ENCODE assay signal across 20 cellular contexts in the genomic region with DNA sequence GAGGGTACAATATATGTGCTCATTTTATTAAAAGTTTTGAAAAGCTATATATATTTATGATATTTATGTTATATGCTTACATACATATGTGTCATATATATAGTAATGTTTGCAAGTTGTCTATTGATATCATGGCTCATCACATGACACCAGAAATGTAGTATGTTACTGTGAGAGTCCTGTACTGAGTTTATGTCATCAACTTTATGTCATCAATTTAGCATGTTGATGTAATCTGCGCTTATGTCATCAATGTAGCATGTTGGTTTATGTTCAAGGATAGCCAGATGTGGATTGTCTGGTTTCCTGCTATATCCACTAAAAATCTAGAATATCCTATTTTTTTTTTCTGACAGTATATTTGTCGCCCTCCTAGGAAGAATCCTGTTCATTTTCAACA.
DNase-seq lines count a peak whose midpoint lies in the region; ATAC-seq, FAIRE-seq and TF ChIP-seq lines count a peak whose summit lies in the region.
"Had no signal": no experiment of that assay in that cellular context is flagged by ENCODE, and none has a peak within 500 bp of the region (broad histone marks: within the 10 kb centered on the region; RNA-seq: fewer than 3 reads in every experiment).

No MANE protein-coding gene starts in this region.

- WGBS in K562 (ENCODE audit: insufficient coverage, low coverage, missing lambda C conversion rate), result 35% methylated on average over 2 of the region's 2 CpGs

- no peaks in the 10 kb centered on the region for H3K9me3 ChIP-seq in HEK293 (ENCODE audit: control insufficient read depth, insufficient read depth, low read depth, low read length)
- no peaks in the 10 kb centered on the region for H3K9me3 ChIP-seq in astrocyte (ENCODE audit: insufficient read depth, low read depth, low read length)
- H3K9me3 ChIP-seq in K562 (replicated peaks; ENCODE audit: control insufficient read depth, insufficient read depth, low read depth, low read length), result no peaks in the 10 kb centered on the region
- H3K9me3 ChIP-seq: BE2C, Caco-2 had no signal

- no peaks in the 10 kb centered on the region for H3K36me3 Mint-ChIP-seq in astrocyte (ENCODE audit: low read depth, unreplicated experiment)

- peak; percentile 59 for FAIRE-seq in astrocyte (lab: Jason Lieb, UNC)
- peak; percentile 48 for FAIRE-seq in K562 (lab: Jason Lieb, UNC)
- FAIRE-seq: D721Med, GM12891, GM19239 had no signal

- H3K9me3 Mint-ChIP-seq in astrocyte (ENCODE audit: unreplicated experiment), result no peaks in the 10 kb centered on the region
- H3K9me3 Mint-ChIP-seq: CD4-positive, alpha-beta T cell; CD8-positive, alpha-beta T cell had no signal

- H3K36me3 ChIP-seq in HEK293 (ENCODE audit: control insufficient read depth in 2 of 2, insufficient read depth in 1 of 2, low read length in 2 of 2) (no peaks in the 10 kb centered on the region), astrocyte (ENCODE audit: insufficient read depth, low read length) (no peaks in the 10 kb centered on the region), K562 (ENCODE audit: control insufficient read depth, insufficient read depth, low read length) (no peaks in the 10 kb centered on the region)
- H3K36me3 ChIP-seq: BE2C, BLaER1 had no signal

- H3K4me3 Mint-ChIP-seq in astrocyte (ENCODE audit: unreplicated experiment), result no peak overlapping the region
- H3K4me3 Mint-ChIP-seq: CD14-positive monocyte; CD4-positive, alpha-beta T cell; CD8-positive, alpha-beta T cell had no signal

- intact Hi-C loops in K562 (cut with micrococcal nuclease), result no loop called here

- H4K20me1 ChIP-seq in astrocyte (ENCODE audit: insufficient read depth, low read length) (no peaks in the 10 kb centered on the region), K562 (replicated peaks; ENCODE audit: control insufficient read depth, insufficient read depth, low read length) (no peaks in the 10 kb centered on the region)
- H4K20me1 ChIP-seq: BLaER1 had no signal

- in situ Hi-C loops in K562 (cut with MboI), result no loop called here

- BruUV-seq in K562 (replicated peaks; lab: Mats Ljungman, UMichigan), result no TSS peak

- no peak overlapping the region for H3K27ac Mint-ChIP-seq in astrocyte (ENCODE audit: unreplicated experiment)
- H3K27ac Mint-ChIP-seq: CD14-positive monocyte; CD4-positive, alpha-beta T cell; CD8-positive, alpha-beta T cell had no signal

- no peak for TF ChIP-seq POLR2A in K562 (conservative IDR thresholded peaks at IDR 0.05)

- H3K4me1 Mint-ChIP-seq in astrocyte (ENCODE audit: low read depth, unreplicated experiment), result no peaks in the 10 kb centered on the region
- H3K4me1 Mint-ChIP-seq: CD14-positive monocyte had no signal

- H3K27me3 Mint-ChIP-seq in astrocyte (ENCODE audit: low read depth, unreplicated experiment), result no peaks in the 10 kb centered on the region
- H3K27me3 Mint-ChIP-seq: CD4-positive, alpha-beta T cell had no signal

- CTCF ChIA-PET in HEK293 (lab: Yijun Ruan, JAX) (no interaction called here), K562 (lab: Yijun Ruan, JAX; ENCODE audit: low intra/inter-chr PET ratio) (no interaction called here)

- no peak for TF ChIP-seq EP300 in K562 (IDR thresholded peaks at IDR 0.05; ENCODE audit: low read length)

- H3K27ac ChIP-seq in HEK293 (ENCODE audit: extremely low read depth, low read depth, low read length) (no peak overlapping the region), astrocyte (ENCODE audit: low read depth, low read length) (no peak overlapping the region), K562 (ENCODE audit: extremely low read depth, low read depth, low read length) (no peak overlapping the region)
- H3K27ac ChIP-seq: BLaER1 had no signal

- DNase-seq in astrocyte (ENCODE audit: low read depth), result no peak
- no peak for DNase-seq in K562 (ENCODE audit: extremely low read depth in 1 of 4, low spot score in 3 of 4)
- no peak for DNase-seq in NCI-H2227 treated with DMSO at 0.1 percent for 48 hours (lab: John Stamatoyannopoulos, UW)
- DNase-seq in CD1c-positive myeloid dendritic cell (ENCODE audit: extremely low spot score), result no peak
- DNase-seq: 8988T; ACHN; BE2C; C1 segment of cervical spinal cord; Caco-2; Calu3; CD4-positive, alpha-beta T cell; CD8-positive, alpha-beta T cell; DMS79 treated with DMSO at 0.1 percent for 48 hours had no signal

- H3K4me2 ChIP-seq in astrocyte (ENCODE audit: low read length) (no peak overlapping the region), K562 (ENCODE audit: insufficient read depth, low read length) (no peak overlapping the region)
- H3K4me2 ChIP-seq: BLaER1 had no signal

- H3K4me3 ChIP-seq in HEK293 (ENCODE audit: low read depth, low read length) (no peak overlapping the region), astrocyte (ENCODE audit: insufficient read depth, low read depth, low read length) (no peak overlapping the region), K562 (no peak overlapping the region)
- H3K4me3 ChIP-seq: BLaER1 had no signal

- ATAC-seq in K562 (no peak), HG02973 (IDR thresholded peaks at IDR 0.05; ENCODE audit: unreplicated experiment) (no peak)
- ATAC-seq: CD8-positive, alpha-beta T cell had no signal

- H3K9ac ChIP-seq in astrocyte (ENCODE audit: low read length), result no peak overlapping the region
- no peak overlapping the region for H3K9ac ChIP-seq in K562 (ENCODE audit: insufficient read depth in 1 of 2, low read depth in 2 of 2, low read length in 2 of 2)
- H3K9ac ChIP-seq: BLaER1 had no signal

- H2AFZ ChIP-seq in astrocyte (ENCODE audit: low read depth, low read length), result no peak overlapping the region
- H2AFZ ChIP-seq in K562 (ENCODE audit: low read depth, low read length), result no peak overlapping the region

- no peaks in the 10 kb centered on the region for H3K9me1 ChIP-seq in K562 (ENCODE audit: control insufficient read depth, insufficient read depth, low read length)

- TF ChIP-seq CTCF in HEK293 (tag by site-specific recombination; IDR thresholded peaks at IDR 0.05) (no peak), astrocyte (IDR thresholded peaks at IDR 0.05; ENCODE audit: insufficient read depth, low read depth, low read length) (no peak), K562 (IDR thresholded peaks at IDR 0.05 in 2 of 3, conservative IDR thresholded peaks at IDR 0.05 in 1 of 3; ENCODE audit: insufficient read depth in 2 of 3, low read depth in 1 of 3, low read length in 3 of 3) (no peak)

- TF ChIP-seq RAD21 in K562 (CRISPR knock-in tag; conservative IDR thresholded peaks at IDR 0.05 in 1 of 2, IDR thresholded peaks at IDR 0.05 in 1 of 2), result no peak

- H3K4me1 ChIP-seq in HEK293 (ENCODE audit: control insufficient read depth, insufficient read depth, low read length) (no peaks in the 10 kb centered on the region), astrocyte (ENCODE audit: insufficient read depth, low read length) (no peaks in the 10 kb centered on the region), K562 (replicated peaks in 1 of 2; ENCODE audit: control insufficient read depth in 2 of 2, insufficient read depth in 2 of 2, low read length in 2 of 2) (no peaks in the 10 kb centered on the region)
- H3K4me1 ChIP-seq: BE2C, Caco-2 had no signal

- POLR2A ChIA-PET in HEK293 (lab: Yijun Ruan, JAX), result no interaction called here
- POLR2A ChIA-PET in K562 (lab: Yijun Ruan, JAX), result interaction anchor here (1.7 kb wide), 1 partner anchor 13 kb away, joined by 6 read pairs; no protein-coding TSS in a partner anchor

- H3K27me3 ChIP-seq in astrocyte (ENCODE audit: insufficient read depth, low read length) (no peaks in the 10 kb centered on the region), K562 (ENCODE audit: control insufficient read depth in 2 of 2, insufficient read depth in 2 of 2, low read length in 2 of 2) (no peaks in the 10 kb centered on the region)
- H3K27me3 ChIP-seq: BE2C, BLaER1 had no signal

- no peaks in the 10 kb centered on the region for H3K79me2 ChIP-seq in astrocyte (ENCODE audit: insufficient read depth, low read length)
- no peaks in the 10 kb centered on the region for H3K79me2 ChIP-seq in K562 (ENCODE audit: control insufficient read depth, insufficient read depth, low read length)

TF ChIP-seq in HEK293, 187 proteins besides CTCF, POLR2A, EP300 and RAD21 (continues in another document):
- no peak for TF ChIP-seq ZNF266 (tag by site-specific recombination; IDR thresholded peaks at IDR 0.05; ENCODE audit: low read depth)
- TF ChIP-seq ZBTB21 (tag by site-specific recombination; IDR thresholded peaks at IDR 0.05), result peak; percentile 81
- TF ChIP-seq ZNF629 (tag by site-specific recombination; IDR thresholded peaks at IDR 0.05), result peak; percentile 29; the same call in 1 of the 2 replicates
- no peak for TF ChIP-seq ZNF416 (tag by site-specific recombination; IDR thresholded peaks at IDR 0.05)
- TF ChIP-seq MEIS1 (CRISPR knock-in tag; IDR thresholded peaks at IDR 0.05; ENCODE audit: borderline replicate concordance), result no peak

TF ChIP-seq in K562, 482 proteins besides CTCF, POLR2A, EP300 and RAD21:
- TF ChIP-seq SMARCA5 (IDR thresholded peaks at IDR 0.05), result no peak
- no peak for TF ChIP-seq HSF4 (CRISPR knock-in tag; IDR thresholded peaks at IDR 0.05; ENCODE audit: borderline replicate concordance)
- TF ChIP-seq, protein P1, sequence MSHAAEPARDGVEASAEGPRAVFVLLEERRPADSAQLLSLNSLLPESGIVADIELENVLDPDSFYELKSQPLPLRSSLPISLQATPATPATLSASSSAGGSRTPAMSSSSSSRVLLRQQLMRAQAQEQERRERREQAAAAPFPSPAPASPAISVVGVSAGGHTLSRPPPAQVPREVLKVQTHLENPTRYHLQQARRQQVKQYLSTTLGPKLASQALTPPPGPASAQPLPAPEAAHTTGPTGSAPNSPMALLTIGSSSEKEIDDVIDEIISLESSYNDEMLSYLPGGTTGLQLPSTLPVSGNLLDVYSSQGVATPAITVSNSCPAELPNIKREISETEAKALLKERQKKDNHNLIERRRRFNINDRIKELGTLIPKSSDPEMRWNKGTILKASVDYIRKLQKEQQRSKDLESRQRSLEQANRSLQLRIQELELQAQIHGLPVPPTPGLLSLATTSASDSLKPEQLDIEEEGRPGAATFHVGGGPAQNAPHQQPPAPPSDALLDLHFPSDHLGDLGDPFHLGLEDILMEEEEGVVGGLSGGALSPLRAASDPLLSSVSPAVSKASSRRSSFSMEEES (CRISPR knock-in tag; IDR thresholded peaks at IDR 0.05), result peak; percentile 39
- TF ChIP-seq GABPB2 (CRISPR knock-in tag; conservative IDR thresholded peaks at IDR 0.05), result no peak
